ENCODE assay signal across 15 cellular contexts in the genomic region with DNA sequence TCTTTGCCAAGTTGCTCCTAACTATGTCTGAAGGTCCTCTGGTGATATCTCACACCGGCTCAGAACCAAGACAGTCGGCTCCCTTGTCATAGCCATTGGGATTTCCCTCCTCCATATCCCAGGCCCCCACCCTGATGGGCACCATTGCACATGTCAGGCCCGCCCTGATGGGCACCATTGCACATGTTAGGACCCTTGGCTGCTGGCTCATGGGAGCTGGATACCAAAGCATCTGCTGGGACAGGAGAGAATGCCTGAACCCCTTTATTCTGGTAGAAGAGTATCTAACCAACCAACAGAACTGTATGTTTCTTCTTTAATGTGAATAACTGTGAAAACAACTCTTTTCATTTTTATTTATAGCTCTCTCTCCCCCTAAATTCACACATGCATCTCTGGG.
"Had no signal": no experiment of that assay in that cellular context is flagged by ENCODE, and none has a peak within 500 bp of the region (broad histone marks: within the 10 kb centered on the region; RNA-seq: fewer than 3 reads in every experiment).

No MANE protein-coding gene starts in this region.

- H3K27me3 ChIP-seq: dorsolateral prefrontal cortex, esophagus muscularis mucosa, foreskin keratinocyte, heart right ventricle, left lung had no signal

- H3K9me3 ChIP-seq: esophagus muscularis mucosa, heart right ventricle, left lung, lower lobe of right lung, mucosa of descending colon had no signal

- H3K27ac ChIP-seq: coronary artery, esophagus muscularis mucosa, foreskin keratinocyte, left lung, lower lobe of right lung had no signal

- H3K4me1 ChIP-seq: esophagus muscularis mucosa, foreskin keratinocyte, left lung, lower lobe of right lung had no signal

- H3K4me3 ChIP-seq: coronary artery, dorsolateral prefrontal cortex, esophagus muscularis mucosa, heart right ventricle, left lung, lower lobe of right lung, mucosa of descending colon had no signal

- DNase-seq: dermis blood vessel endothelial cell; dorsolateral prefrontal cortex; effector CD4-positive, alpha-beta T cell; effector memory CD4-positive, alpha-beta T cell; foreskin keratinocyte; glutamatergic neuron; head of caudate nucleus; heart right ventricle; hippocampal formation; left lung; lower lobe of right lung; mesenchymal stem cell; mucosa of descending colon had no signal

- H3K36me3 ChIP-seq: esophagus muscularis mucosa, heart right ventricle, left lung, lower lobe of right lung had no signal

- ATAC-seq: foreskin keratinocyte, left lung, lower lobe of right lung, mucosa of descending colon had no signal
